In the genomic region with DNA sequence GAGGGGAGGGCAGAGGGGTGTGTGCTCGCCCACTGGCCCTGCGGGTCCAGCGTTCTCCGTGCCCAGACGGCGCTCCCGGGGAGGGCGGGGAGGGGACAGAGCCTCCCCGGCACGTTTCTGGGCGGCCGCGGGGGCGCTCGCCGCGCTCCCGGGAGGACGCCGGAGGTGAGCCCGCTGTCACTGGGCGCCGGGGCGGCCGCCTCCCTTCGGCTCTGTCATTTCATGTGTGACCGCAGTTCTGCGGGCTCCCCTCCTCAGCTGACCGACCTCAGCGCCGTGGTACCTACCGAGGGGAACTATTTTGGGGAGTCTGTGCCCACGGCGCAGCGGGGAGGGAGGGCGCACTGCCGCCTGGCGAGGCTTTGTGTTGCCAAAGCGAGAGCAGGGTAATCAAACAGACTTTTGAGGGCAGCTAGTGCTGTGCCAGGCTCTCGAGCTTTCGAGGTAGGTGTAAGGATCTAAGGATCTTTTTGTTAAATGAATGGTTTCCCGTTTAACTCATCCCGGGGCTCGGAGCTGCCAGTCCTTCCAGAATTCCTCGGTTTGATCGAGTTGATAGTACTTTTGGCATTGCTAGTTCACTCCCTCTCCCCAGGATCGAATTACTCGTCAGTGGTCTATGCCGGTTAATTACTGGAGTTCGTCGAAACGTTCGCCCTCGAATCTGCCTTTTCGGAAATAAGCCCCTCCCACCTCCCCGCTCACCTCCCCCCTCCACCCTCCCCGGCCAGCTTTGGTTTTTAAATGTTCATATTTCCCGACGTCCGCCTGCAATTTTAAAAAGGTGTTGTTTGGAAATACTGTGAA, we compare ENCODE assay signal across 1 cellular context.
TF ChIP-seq lines count a peak whose summit lies in the region.

No MANE protein-coding gene starts in this region.

TF ChIP-seq in HepG2, 621 proteins besides CTCF, POLR2A, EP300 and RAD21 (continued from another document and continues in another):
- TF ChIP-seq, protein P1, sequence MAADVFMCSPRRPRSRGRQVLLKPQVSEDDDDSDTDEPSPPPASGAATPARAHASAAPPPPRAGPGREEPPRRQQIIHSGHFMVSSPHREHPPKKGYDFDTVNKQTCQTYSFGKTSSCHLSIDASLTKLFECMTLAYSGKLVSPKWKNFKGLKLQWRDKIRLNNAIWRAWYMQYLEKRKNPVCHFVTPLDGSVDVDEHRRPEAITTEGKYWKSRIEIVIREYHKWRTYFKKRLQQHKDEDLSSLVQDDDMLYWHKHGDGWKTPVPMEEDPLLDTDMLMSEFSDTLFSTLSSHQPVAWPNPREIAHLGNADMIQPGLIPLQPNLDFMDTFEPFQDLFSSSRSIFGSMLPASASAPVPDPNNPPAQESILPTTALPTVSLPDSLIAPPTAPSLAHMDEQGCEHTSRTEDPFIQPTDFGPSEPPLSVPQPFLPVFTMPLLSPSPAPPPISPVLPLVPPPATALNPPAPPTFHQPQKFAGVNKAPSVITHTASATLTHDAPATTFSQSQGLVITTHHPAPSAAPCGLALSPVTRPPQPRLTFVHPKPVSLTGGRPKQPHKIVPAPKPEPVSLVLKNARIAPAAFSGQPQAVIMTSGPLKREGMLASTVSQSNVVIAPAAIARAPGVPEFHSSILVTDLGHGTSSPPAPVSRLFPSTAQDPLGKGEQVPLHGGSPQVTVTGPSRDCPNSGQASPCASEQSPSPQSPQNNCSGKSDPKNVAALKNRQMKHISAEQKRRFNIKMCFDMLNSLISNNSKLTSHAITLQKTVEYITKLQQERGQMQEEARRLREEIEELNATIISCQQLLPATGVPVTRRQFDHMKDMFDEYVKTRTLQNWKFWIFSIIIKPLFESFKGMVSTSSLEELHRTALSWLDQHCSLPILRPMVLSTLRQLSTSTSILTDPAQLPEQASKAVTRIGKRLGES (CRISPR knock-in tag; IDR thresholded peaks at IDR 0.05; ENCODE audit: borderline replicate concordance) = no peak
- TF ChIP-seq, protein P2, sequence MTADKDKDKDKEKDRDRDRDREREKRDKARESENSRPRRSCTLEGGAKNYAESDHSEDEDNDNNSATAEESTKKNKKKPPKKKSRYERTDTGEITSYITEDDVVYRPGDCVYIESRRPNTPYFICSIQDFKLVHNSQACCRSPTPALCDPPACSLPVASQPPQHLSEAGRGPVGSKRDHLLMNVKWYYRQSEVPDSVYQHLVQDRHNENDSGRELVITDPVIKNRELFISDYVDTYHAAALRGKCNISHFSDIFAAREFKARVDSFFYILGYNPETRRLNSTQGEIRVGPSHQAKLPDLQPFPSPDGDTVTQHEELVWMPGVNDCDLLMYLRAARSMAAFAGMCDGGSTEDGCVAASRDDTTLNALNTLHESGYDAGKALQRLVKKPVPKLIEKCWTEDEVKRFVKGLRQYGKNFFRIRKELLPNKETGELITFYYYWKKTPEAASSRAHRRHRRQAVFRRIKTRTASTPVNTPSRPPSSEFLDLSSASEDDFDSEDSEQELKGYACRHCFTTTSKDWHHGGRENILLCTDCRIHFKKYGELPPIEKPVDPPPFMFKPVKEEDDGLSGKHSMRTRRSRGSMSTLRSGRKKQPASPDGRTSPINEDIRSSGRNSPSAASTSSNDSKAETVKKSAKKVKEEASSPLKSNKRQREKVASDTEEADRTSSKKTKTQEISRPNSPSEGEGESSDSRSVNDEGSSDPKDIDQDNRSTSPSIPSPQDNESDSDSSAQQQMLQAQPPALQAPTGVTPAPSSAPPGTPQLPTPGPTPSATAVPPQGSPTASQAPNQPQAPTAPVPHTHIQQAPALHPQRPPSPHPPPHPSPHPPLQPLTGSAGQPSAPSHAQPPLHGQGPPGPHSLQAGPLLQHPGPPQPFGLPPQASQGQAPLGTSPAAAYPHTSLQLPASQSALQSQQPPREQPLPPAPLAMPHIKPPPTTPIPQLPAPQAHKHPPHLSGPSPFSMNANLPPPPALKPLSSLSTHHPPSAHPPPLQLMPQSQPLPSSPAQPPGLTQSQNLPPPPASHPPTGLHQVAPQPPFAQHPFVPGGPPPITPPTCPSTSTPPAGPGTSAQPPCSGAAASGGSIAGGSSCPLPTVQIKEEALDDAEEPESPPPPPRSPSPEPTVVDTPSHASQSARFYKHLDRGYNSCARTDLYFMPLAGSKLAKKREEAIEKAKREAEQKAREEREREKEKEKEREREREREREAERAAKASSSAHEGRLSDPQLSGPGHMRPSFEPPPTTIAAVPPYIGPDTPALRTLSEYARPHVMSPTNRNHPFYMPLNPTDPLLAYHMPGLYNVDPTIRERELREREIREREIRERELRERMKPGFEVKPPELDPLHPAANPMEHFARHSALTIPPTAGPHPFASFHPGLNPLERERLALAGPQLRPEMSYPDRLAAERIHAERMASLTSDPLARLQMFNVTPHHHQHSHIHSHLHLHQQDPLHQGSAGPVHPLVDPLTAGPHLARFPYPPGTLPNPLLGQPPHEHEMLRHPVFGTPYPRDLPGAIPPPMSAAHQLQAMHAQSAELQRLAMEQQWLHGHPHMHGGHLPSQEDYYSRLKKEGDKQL (CRISPR knock-in tag; IDR thresholded peaks at IDR 0.05; ENCODE audit: low read depth) = no peak
- TF ChIP-seq CEBPB (IDR thresholded peaks at IDR 0.05; ENCODE audit: borderline replicate concordance, low read depth, low read length) = no peak
- no peak; the same call in 1 of the 2 replicates for TF ChIP-seq BCL6 (CRISPR knock-in tag; IDR thresholded peaks at IDR 0.05)
- no peak for TF ChIP-seq KDM3A (CRISPR knock-in tag; IDR thresholded peaks at IDR 0.05; ENCODE audit: low read depth)
- peak; percentile 23 for TF ChIP-seq ZEB1 (IDR thresholded peaks at IDR 0.05; ENCODE audit: insufficient replicate concordance, low read depth)
- no peak for TF ChIP-seq NR2F1 (CRISPR knock-in tag; IDR thresholded peaks at IDR 0.05)
- TF ChIP-seq MAFF (IDR thresholded peaks at IDR 0.05; ENCODE audit: low read depth, low read length) = no peak
- TF ChIP-seq ZNF687 (CRISPR knock-in tag; IDR thresholded peaks at IDR 0.05) = peak; percentile 81
- no peak; the same call in 1 of the 2 replicates for TF ChIP-seq ZFP91 (CRISPR knock-in tag; IDR thresholded peaks at IDR 0.05; ENCODE audit: borderline replicate concordance)
- no peak for TF ChIP-seq NR3C1 (CRISPR knock-in tag; IDR thresholded peaks at IDR 0.05)
- peak; percentile 66; the same call in 1 of the 2 replicates for TF ChIP-seq AHR (CRISPR knock-in tag; IDR thresholded peaks at IDR 0.05)
- no peak for TF ChIP-seq ZNF12 (CRISPR knock-in tag; IDR thresholded peaks at IDR 0.05)
- peak; percentile 56; the same call in 1 of the 2 replicates for TF ChIP-seq NFKB2 (CRISPR knock-in tag; IDR thresholded peaks at IDR 0.05; ENCODE audit: borderline replicate concordance)
- TF ChIP-seq HNRNPK (IDR thresholded peaks at IDR 0.05; ENCODE audit: low read depth, low read length, poor library complexity, severe bottlenecking) = peak; percentile 98
- TF ChIP-seq, protein P3, sequence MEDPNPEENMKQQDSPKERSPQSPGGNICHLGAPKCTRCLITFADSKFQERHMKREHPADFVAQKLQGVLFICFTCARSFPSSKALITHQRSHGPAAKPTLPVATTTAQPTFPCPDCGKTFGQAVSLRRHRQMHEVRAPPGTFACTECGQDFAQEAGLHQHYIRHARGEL (CRISPR knock-in tag; IDR thresholded peaks at IDR 0.05) = no peak
- TF ChIP-seq, protein P4, sequence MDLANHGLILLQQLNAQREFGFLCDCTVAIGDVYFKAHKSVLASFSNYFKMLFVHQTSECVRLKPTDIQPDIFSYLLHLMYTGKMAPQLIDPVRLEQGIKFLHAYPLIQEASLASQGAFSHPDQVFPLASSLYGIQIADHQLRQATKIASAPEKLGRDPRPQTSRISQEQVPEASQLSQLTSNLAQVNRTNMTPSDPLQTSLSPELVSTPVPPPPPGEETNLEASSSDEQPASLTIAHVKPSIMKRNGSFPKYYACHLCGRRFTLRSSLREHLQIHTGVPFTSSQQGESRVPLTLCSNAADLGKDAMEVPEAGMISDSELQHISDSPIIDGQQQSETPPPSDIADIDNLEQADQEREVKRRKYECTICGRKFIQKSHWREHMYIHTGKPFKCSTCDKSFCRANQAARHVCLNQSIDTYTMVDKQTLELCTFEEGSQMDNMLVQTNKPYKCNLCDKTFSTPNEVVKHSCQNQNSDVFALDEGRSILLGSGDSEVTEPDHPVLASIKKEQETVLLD (CRISPR knock-in tag; IDR thresholded peaks at IDR 0.05; ENCODE audit: low read depth) = no peak
- no peak for TF ChIP-seq RCOR2 (CRISPR knock-in tag; IDR thresholded peaks at IDR 0.05)
- no peak for TF ChIP-seq IKZF1 (IDR thresholded peaks at IDR 0.05)
- peak; percentile 53; the same call in 1 of the 2 replicates for TF ChIP-seq ZC3H4 (CRISPR knock-in tag; IDR thresholded peaks at IDR 0.05; ENCODE audit: borderline replicate concordance)
- TF ChIP-seq ZNF512 (CRISPR knock-in tag; IDR thresholded peaks at IDR 0.05) = no peak
- TF ChIP-seq ZNF704 (CRISPR knock-in tag; IDR thresholded peaks at IDR 0.05; ENCODE audit: borderline replicate concordance) = no peak
- 0 out of 2 replicates have a peak, but pooled peaks have one; percentile 16 for TF ChIP-seq HDAC2 (CRISPR knock-in tag; IDR thresholded peaks at IDR 0.05)
- 0 out of 2 replicates have a peak, but pooled peaks have one; percentile 24 for TF ChIP-seq ZNF746 (CRISPR knock-in tag; IDR thresholded peaks at IDR 0.05)
- no peak for TF ChIP-seq HMGA1 (CRISPR knock-in tag; conservative IDR thresholded peaks at IDR 0.05)
- TF ChIP-seq ZBTB8A (CRISPR knock-in tag; IDR thresholded peaks at IDR 0.05; ENCODE audit: borderline replicate concordance, low read depth) = no peak
- no peak for TF ChIP-seq ZNF792 (CRISPR knock-in tag; IDR thresholded peaks at IDR 0.05)
- TF ChIP-seq RBFOX2 (IDR thresholded peaks at IDR 0.05; ENCODE audit: low read depth, low read length) = peak; percentile 88
